In genomic region chr4:130772966-130773365, GRCh38 we compare ENCODE assay signal across 1 cellular context.
TF ChIP-seq lines count a peak whose summit lies in the region.

No MANE protein-coding gene starts in this region.

TF ChIP-seq in GM23338, 12 proteins besides CTCF, POLR2A, EP300 and RAD21:
- TF ChIP-seq NANOG (IDR thresholded peaks at IDR 0.05; ENCODE audit: borderline replicate concordance), result peak; percentile 82
